Comparison of ENCODE assay signal across 16 cellular contexts in genomic region chr11:47131136-47131535, GRCh38. TPM values are rescaled to one million over a fixed set of nuclear protein-coding genes. Genes with fewer than 3 reads are reported as not detected.
DNase-seq lines count a peak whose midpoint lies in the region; ATAC-seq, FAIRE-seq and TF ChIP-seq lines count a peak whose summit lies in the region.
"Had no signal": no experiment of that assay in that cellular context is flagged by ENCODE, and none has a peak within 500 bp of the region (broad histone marks: within the 10 kb centered on the region; RNA-seq: fewer than 3 reads in every experiment).

No MANE protein-coding gene starts in this region.

- peak overlapping the region; percentile 25 for H2AK5ac ChIP-seq in H9 (ENCODE audit: insufficient read length, low read length)
- 0 out of 2 replicates have a peak overlapping the region, but pooled peaks have one; percentile 1 for H2AK5ac ChIP-seq in H1 (ENCODE audit: low read depth, low read length)

- H3K9me2 ChIP-seq in Karpas-422 (replicated peaks; ENCODE audit: insufficient read depth, low read length), result no peaks in the 10 kb centered on the region

- intact Hi-C loops in pancreas (cut with DNase I), result no loop called here

- no peak overlapping the region for H2BK120ac ChIP-seq in H9 (ENCODE audit: low read depth, low read length, poor library complexity, severe bottlenecking)
- no peak overlapping the region for H2BK120ac ChIP-seq in H1 (replicated peaks; ENCODE audit: low read depth, low read length)

- H4K20me1 ChIP-seq in H9 (ENCODE audit: control insufficient read depth, insufficient read depth, insufficient read length) (no peaks in the 10 kb centered on the region), Karpas-422 (ENCODE audit: insufficient read depth, low read depth, low read length) (no peaks in the 10 kb centered on the region), H1 (replicated peaks in 1 of 2; ENCODE audit: control insufficient read depth in 1 of 2, insufficient read depth in 2 of 2, low read length in 2 of 2) (no peaks in the 10 kb centered on the region)

- H3K9me3 Mint-ChIP-seq in H9, result no peaks in the 10 kb centered on the region
- H3K9me3 Mint-ChIP-seq: CD4-positive, alpha-beta memory T cell had no signal

- H3K14ac ChIP-seq in H9 (ENCODE audit: insufficient read depth, low read length) (no peak overlapping the region), H1 (ENCODE audit: insufficient read length) (no peak overlapping the region)

- H2BK20ac ChIP-seq in H9 (ENCODE audit: low read depth, low read length, poor library complexity, severe bottlenecking) (no peak overlapping the region), H1 (ENCODE audit: low read length) (no peak overlapping the region)

- POLR2A ChIA-PET in H1 (lab: Charles Lee; ENCODE audit: partially characterized antibody), result interaction anchor here (0.6 to 1.2 kb wide), 2 partner anchors 11 to 32 kb away, joined by 4 read pairs; no protein-coding TSS in a partner anchor

- no peaks in the 10 kb centered on the region for H3K9me3 ChIP-seq in H9 (ENCODE audit: control insufficient read depth, low read depth, low read length)
- no peaks in the 10 kb centered on the region for H3K9me3 ChIP-seq in Karpas-422 (ENCODE audit: low read length)
- no peaks in the 10 kb centered on the region for H3K9me3 ChIP-seq in H1 (ENCODE audit: insufficient read depth in 2 of 2, low read depth in 1 of 2, low read length in 1 of 2)
- H3K9me3 ChIP-seq in pancreas, result no peaks in the 10 kb centered on the region

- H4K91ac ChIP-seq in H9 (ENCODE audit: insufficient read length, low read depth, low read length) (no peak overlapping the region), H1 (replicated peaks; ENCODE audit: insufficient read length, low read length) (no peak overlapping the region)

- peaks cover 22 to 34% of the 10 kb centered on the region in 2 experiments for H3K4me1 Mint-ChIP-seq in H9
- H3K4me1 Mint-ChIP-seq: CD4-positive, alpha-beta memory T cell had no signal

- H3K79me2 ChIP-seq in H9 (ENCODE audit: insufficient read depth, low read length), result no peaks in the 10 kb centered on the region
- H3K79me2 ChIP-seq in Karpas-422 (ENCODE audit: low read length), result no peaks in the 10 kb centered on the region
- no peaks in the 10 kb centered on the region for H3K79me2 ChIP-seq in H1 (ENCODE audit: control insufficient read depth in 1 of 2, insufficient read depth in 2 of 2, low read length in 2 of 2)

- H3K56ac ChIP-seq in H9 (ENCODE audit: insufficient read length, low read depth, low read length), result no peak overlapping the region
- H3K56ac ChIP-seq in H1 (replicated peaks; ENCODE audit: insufficient read length, low read depth, low read length), result no peak overlapping the region

- no peak overlapping the region for H4K8ac ChIP-seq in H9 (replicated peaks; ENCODE audit: insufficient read length, low read depth, low read length)
- H4K8ac ChIP-seq in H1 (ENCODE audit: extremely low read depth, insufficient read depth, low read length), result no peak overlapping the region

- H3K23ac ChIP-seq in H9 (ENCODE audit: insufficient read length, low read depth, low read length) (no peak overlapping the region), H1 (ENCODE audit: insufficient read length) (no peak overlapping the region)

- H3K4me2 ChIP-seq in H9 (ENCODE audit: insufficient read depth, insufficient read length, low read length) (no peak overlapping the region), Karpas-422 (ENCODE audit: low read depth, low read length, poor library complexity, severe bottlenecking) (no peak overlapping the region), H1 (ENCODE audit: insufficient read depth in 1 of 2, low read depth in 2 of 2, low read length in 2 of 2) (peak overlapping the region; percentile 18 to 58; a peak in 2 of 4 replicates)

- no peak for FAIRE-seq in H1 (lab: Jason Lieb, UNC)
- FAIRE-seq in pancreas (lab: Jason Lieb, UNC), result no peak
- FAIRE-seq: G401.6, GM19239 had no signal

- no peak overlapping the region for H3K27ac Mint-ChIP-seq in H9
- H3K27ac Mint-ChIP-seq: CD4-positive, alpha-beta memory T cell had no signal

- H3K4me1 ChIP-seq in H9 (ENCODE audit: insufficient read depth, low read length) (peaks cover 12% of the 10 kb centered on the region; the same call in 1 of the 2 replicates), Karpas-422 (ENCODE audit: low read length) (peaks cover 45% of the 10 kb centered on the region), H1 (replicated peaks in 1 of 4; ENCODE audit: control insufficient read depth in 3 of 4, insufficient read depth in 4 of 4, low read length in 3 of 4) (peaks cover 2 to 13% (median 7%) of the 10 kb centered on the region in 4 experiments; a peak in 5 of 7 replicates), pancreas (peaks cover 45 to 68% (median 47%) of the 10 kb centered on the region in 3 donors)

- H3K27me3 Mint-ChIP-seq in H9 (ENCODE audit: low read depth), result no peaks in the 10 kb centered on the region
- H3K27me3 Mint-ChIP-seq: CD4-positive, alpha-beta memory T cell had no signal

- H2BK15ac ChIP-seq in H9 (ENCODE audit: low read depth, low read length) (no peak overlapping the region), H1 (ENCODE audit: low read length) (0 out of 2 replicates have a peak overlapping the region, but pooled peaks have one; percentile 8)

- H3K4ac ChIP-seq in H9 (ENCODE audit: low read depth, low read length) (no peak overlapping the region), H1 (replicated peaks; ENCODE audit: insufficient read length, low read depth, low read length) (no peak overlapping the region)

- H2BK12ac ChIP-seq in H9 (ENCODE audit: insufficient read length, low read depth, low read length), result no peak overlapping the region
- H2BK12ac ChIP-seq in H1 (ENCODE audit: low read depth, low read length), result no peak overlapping the region

- TF ChIP-seq RAD21 in H1 (IDR thresholded peaks at IDR 0.05 in 1 of 2, conservative IDR thresholded peaks at IDR 0.05 in 1 of 2; ENCODE audit: low read depth in 2 of 2, low read length in 2 of 2), result no peak

- ATAC-seq in pancreas (no peak), HG02798 (IDR thresholded peaks at IDR 0.05; ENCODE audit: poor library complexity, unreplicated experiment) (no peak)
- ATAC-seq: Right ventricle myocardium inferior had no signal

- no peak overlapping the region for H3K9ac ChIP-seq in H9 (ENCODE audit: extremely low read depth, insufficient read length, low read length)
- H3K9ac ChIP-seq in Karpas-422 (ENCODE audit: low read length), result no peak overlapping the region
- no peak overlapping the region for H3K9ac ChIP-seq in H1 (replicated peaks in 1 of 4; ENCODE audit: extremely low read depth in 1 of 4, low read depth in 3 of 4, low read length in 3 of 4)

- H3K79me1 ChIP-seq in H9 (ENCODE audit: insufficient read depth, low read depth, low read length, poor library complexity, severe bottlenecking), result no peaks in the 10 kb centered on the region
- no peaks in the 10 kb centered on the region for H3K79me1 ChIP-seq in H1 (ENCODE audit: low read depth, low read length)

- H3K4me3 Mint-ChIP-seq in H9, result no peak overlapping the region
- H3K4me3 Mint-ChIP-seq: CD4-positive, alpha-beta memory T cell had no signal

- no peak for TF ChIP-seq EP300 in H1 (IDR thresholded peaks at IDR 0.05; ENCODE audit: borderline replicate concordance in 1 of 2, low read depth in 2 of 2, low read length in 2 of 2)

- H3K27me3 ChIP-seq in H9 (ENCODE audit: insufficient read depth, low read length), result no peaks in the 10 kb centered on the region
- H3K27me3 ChIP-seq in Karpas-422 (ENCODE audit: low read length), result no peaks in the 10 kb centered on the region
- no peaks in the 10 kb centered on the region for H3K27me3 ChIP-seq in H1 (replicated peaks in 1 of 4; ENCODE audit: control insufficient read depth in 3 of 4, extremely low read depth in 1 of 4, insufficient read depth in 3 of 4, low read length in 3 of 4)
- H3K27me3 ChIP-seq in pancreas, result no peaks in the 10 kb centered on the region

- H3K23me2 ChIP-seq in H9 (ENCODE audit: insufficient read length, low read depth, low read length, poor library complexity, severe bottlenecking) (no peaks in the 10 kb centered on the region), H1 (ENCODE audit: low read depth, low read length) (no peaks in the 10 kb centered on the region)

- H3T11ph ChIP-seq in H9 (ENCODE audit: low read length), result no peak overlapping the region

- H4K5ac ChIP-seq in H9 (ENCODE audit: insufficient read length, low read depth, low read length), result no peak overlapping the region
- H4K5ac ChIP-seq in H1 (ENCODE audit: insufficient read length, low read depth, low read length), result no peak overlapping the region

- H3K27ac ChIP-seq in H9 (ENCODE audit: insufficient read length, low read depth, low read length) (no peak overlapping the region), Karpas-422 (ENCODE audit: low read length) (peak overlapping the region; percentile 45), H1 (ENCODE audit: low read depth, low read length) (no peak overlapping the region), pancreas (peak overlapping the region in 3 of 4 donors; percentile 18 to 62 (median 42))
- H3K27ac ChIP-seq: HL-60 had no signal

- DNase-seq in H9, result no peak
- DNase-seq in Karpas-422, result no peak
- DNase-seq in H1 (ENCODE audit: low read depth in 1 of 2, low spot score in 2 of 2), result no peak
- no peak for DNase-seq in pancreas
- DNase-seq in COLO829 (ENCODE audit: low spot score), result no peak
- no peak for DNase-seq in NCI-H1694 (lab: John Stamatoyannopoulos, UW)
- DNase-seq: CD4-positive, alpha-beta memory T cell; KBM-7; NCI-H2171 treated with DMSO at 0.1 percent for 48 hours; NCI-H524 treated with DMSO at 0.1 percent for 48 hours; NCI-H82 had no signal

- no peak for TF ChIP-seq POLR2A in H1 (IDR thresholded peaks at IDR 0.05; ENCODE audit: control extremely low read depth in 1 of 2, low read depth in 2 of 2, low read length in 2 of 2)

- H3K4me3 ChIP-seq in Karpas-422 (ENCODE audit: low read length) (no peak overlapping the region), H1 (ENCODE audit: extremely low read depth in 1 of 4, insufficient read depth in 2 of 4, low read depth in 3 of 4, low read length in 4 of 4) (no peak overlapping the region), pancreas (no peak overlapping the region)

- TF ChIP-seq CTCF in H9 (conservative IDR thresholded peaks at IDR 0.05) (no peak), H1 (IDR thresholded peaks at IDR 0.05; ENCODE audit: control extremely low read depth in 1 of 3, insufficient read depth in 1 of 3, low read depth in 1 of 3, low read length in 3 of 3) (no peak), pancreas (IDR thresholded peaks at IDR 0.05) (no peak)

- H2BK5ac ChIP-seq in H9 (ENCODE audit: insufficient read length, low read length) (no peak overlapping the region), H1 (ENCODE audit: low read depth, low read length) (no peak overlapping the region)

- H3K36me3 ChIP-seq in Karpas-422 (ENCODE audit: insufficient read depth, low read length), result no peaks in the 10 kb centered on the region
- no peaks in the 10 kb centered on the region for H3K36me3 ChIP-seq in H1 (ENCODE audit: control insufficient read depth in 2 of 4, insufficient read depth in 4 of 4, low read length in 3 of 4)
- no peaks in the 10 kb centered on the region for H3K36me3 ChIP-seq in pancreas

- no CpG with 5 or more reads among the region's 2 CpGs for WGBS in H9 (ENCODE audit: extremely low coverage, insufficient read length, low lambda C conversion rate)
- 92% methylated on average over 2 of the region's 2 CpGs; no CpG with 5 or more reads in 1 of the 2 experiments for WGBS in H1 (ENCODE audit: extremely low coverage in 1 of 2, insufficient coverage in 1 of 2, insufficient read length in 1 of 2, insufficient replicate concordance in 2 of 2, low coverage in 1 of 2, low lambda C conversion rate in 2 of 2, missing lambda C conversion rate in 1 of 2), 2 experiments
- WGBS in pancreas, 2 donors, result 96% methylated on average over 2 of the region's 2 CpGs

- H3K36me3 Mint-ChIP-seq in H9 (ENCODE audit: insufficient read depth in 1 of 3, low read depth in 3 of 3), result no peaks in the 10 kb centered on the region; a peak in 1 of 7 replicates
- H3K36me3 Mint-ChIP-seq: CD4-positive, alpha-beta memory T cell had no signal

- no peak overlapping the region for H2AFZ ChIP-seq in H9 (ENCODE audit: low read length)
- no peak overlapping the region for H2AFZ ChIP-seq in Karpas-422 (ENCODE audit: low read length)
- no peak overlapping the region for H2AFZ ChIP-seq in H1 (ENCODE audit: low read length)

- H3K18ac ChIP-seq in H9 (ENCODE audit: insufficient read length, low read depth, low read length) (peak overlapping the region; percentile 47), H1 (ENCODE audit: extremely low read depth, low read length) (peak overlapping the region; percentile 4; the same call in 1 of the 2 replicates)

- CTCF ChIA-PET in H1 (lab: Charles Lee; ENCODE audit: partially characterized antibody), result interaction anchor here (1.0 to 3.1 kb wide), 6 partner anchors 12 to 224 kb away, joined by 3 to 15 read pairs (median 4); no protein-coding TSS in a partner anchor

RNA-seq across cellular contexts. Expression of gene ARFGAP2, which starts 45.5 kb away (rescaled TPM):
- total RNA-seq in H9 (2021), result 65.1 and 72.3 TPM in 2 replicates
- total RNA-seq in Karpas-422 (2014; rRNA removed; shearing (Covaris generic); ENCODE audit: low replicate concordance), result 68.6 and 139 TPM in 2 replicates
- 50.0 and 50.2 TPM in 2 replicates for total RNA-seq in H1 (2021; fragmentation: NEBNext Ultra II Directional; extraction: Animal tissue kit (Norgen Biotek cat#: 25700))
- polyA plus RNA-seq in H1 (2011; rRNA removed), result 64.0 and 107 TPM in 2 replicates
- polyA plus RNA-seq in H1 (2011; cell fraction: cytosol; rRNA removed), result 87.8 TPM
- 162 TPM for polyA plus RNA-seq in H1 (2011; cell fraction: nucleus; rRNA removed)
- polyA plus RNA-seq in H1 (2012, experiment 1 of 2), result 56.0 to 96.2 TPM (median 61.7 TPM) in 4 replicates
- 155 TPM for polyA plus RNA-seq in H1 (2012, experiment 2 of 2)
- 39.1 TPM for polyA plus RNA-seq in H1 (2013, experiment 1 of 2)
- 37.9 TPM for polyA plus RNA-seq in H1 (2013, experiment 2 of 2)
- 98.7 and 104 TPM in 2 replicates for polyA minus RNA-seq in H1 (2011; rRNA and poly(A)+ RNA removed)
- polyA minus RNA-seq in H1 (2011; cell fraction: cytosol; rRNA and poly(A)+ RNA removed), result 34.2 TPM
- 96.4 TPM for polyA minus RNA-seq in H1 (2011; cell fraction: nucleus; rRNA and poly(A)+ RNA removed)
- total RNA-seq in pancreas, result 10 to 100 TPM; 40.1 to 67.5 (median 61.4) TPM
- 10 to 100 TPM; 73.1 to 78.9 TPM for polyA plus RNA-seq in pancreas

RNA-seq across cellular contexts. Expression of gene PACSIN3, which starts 55.1 kb away (rescaled TPM):
- 62.2 and 63.0 TPM in 2 replicates for total RNA-seq in H9 (2021)
- total RNA-seq in Karpas-422 (2014; rRNA removed; shearing (Covaris generic); ENCODE audit: low replicate concordance), result 1.1 and 5.9 TPM in 2 replicates
- total RNA-seq in H1 (2021; fragmentation: NEBNext Ultra II Directional; extraction: Animal tissue kit (Norgen Biotek cat#: 25700)), result 47.2 and 59.3 TPM in 2 replicates
- 23.8 and 40.4 TPM in 2 replicates for polyA plus RNA-seq in H1 (2011; rRNA removed)
- polyA plus RNA-seq in H1 (2011; cell fraction: cytosol; rRNA removed), result 48.2 TPM
- polyA plus RNA-seq in H1 (2011; cell fraction: nucleus; rRNA removed), result 53.1 TPM
- polyA plus RNA-seq in H1 (2012, experiment 1 of 2), result 42.7 to 57.4 TPM (median 54.6 TPM) in 4 replicates
- polyA plus RNA-seq in H1 (2012, experiment 2 of 2), result 30.2 TPM
- polyA plus RNA-seq in H1 (2013, experiment 1 of 2), result 18.7 TPM
- polyA plus RNA-seq in H1 (2013, experiment 2 of 2), result 19.4 TPM
- 13.8 and 17.7 TPM in 2 replicates for polyA minus RNA-seq in H1 (2011; rRNA and poly(A)+ RNA removed)
- 36.3 TPM for polyA minus RNA-seq in H1 (2011; cell fraction: cytosol; rRNA and poly(A)+ RNA removed)
- 25.6 TPM for polyA minus RNA-seq in H1 (2011; cell fraction: nucleus; rRNA and poly(A)+ RNA removed)
- 10 to 100 TPM; 16.5 to 39.9 (median 29.6) TPM for total RNA-seq in pancreas
- 10 to 100 TPM; 28.1 to 31.3 TPM for polyA plus RNA-seq in pancreas

Comparison
In these comparisons a context has a peak if more than half of its experiments do, and no peak if none do; other contexts are left out.
1. H3K27ac ChIP-seq: peak in Karpas-422 (single experiment) and pancreas (3 of 4); none in H9 (single experiment) and H1 (single experiment).
2. H3K4me2 ChIP-seq: peak in H1 (2 of 2); none in H9 (single experiment) and Karpas-422 (single experiment).